ENCODE assay signal across 29 cellular contexts in genomic region chr7:94350729-94351128, GRCh38. TPM values are rescaled to one million over a fixed set of nuclear protein-coding genes. Genes with fewer than 3 reads are reported as not detected.
DNase-seq lines count a peak whose midpoint lies in the region; ATAC-seq and TF ChIP-seq lines count a peak whose summit lies in the region.
"Had no signal": no experiment of that assay in that cellular context is flagged by ENCODE, and none has a peak within 500 bp of the region (broad histone marks: within the 10 kb centered on the region; RNA-seq: fewer than 3 reads in every experiment).

No MANE protein-coding gene starts in this region.

- ATAC-seq in body of pancreas: no peak
- no peak for ATAC-seq in GM21723 (IDR thresholded peaks at IDR 0.05; ENCODE audit: unreplicated experiment)
- ATAC-seq: HCT116, left lung, T-cell had no signal

- intact Hi-C loops in body of pancreas (cut with DNase I): no loop called here

- H3K27me3 ChIP-seq in body of pancreas: no peaks in the 10 kb centered on the region
- H3K27me3 ChIP-seq: BLaER1, left lung, neural progenitor cell, SJCRH30, upper lobe of left lung had no signal

- no peaks in the 10 kb centered on the region for H3K9me3 ChIP-seq in body of pancreas
- H3K9me3 ChIP-seq: BLaER1, left lung, SJCRH30, upper lobe of left lung had no signal

- no peak for TF ChIP-seq POLR2A in body of pancreas (IDR thresholded peaks at IDR 0.05)

- peak; percentile 97 for DNase-seq in DMS53 treated with DMSO at 0.1 percent for 48 hours (lab: John Stamatoyannopoulos, UW; ENCODE audit: unreplicated experiment)
- DNase-seq in NCI-H146 (lab: John Stamatoyannopoulos, UW): peak; percentile 77
- DNase-seq in NCI-H748 (lab: John Stamatoyannopoulos, UW; ENCODE audit: unreplicated experiment): peak; percentile 93
- no peak for DNase-seq in hepatic stellate cell (ENCODE audit: low spot score)
- DNase-seq in body of pancreas: no peak
- DNase-seq: activated CD4-positive, alpha-beta T cell treated with anti-CD3 and anti-CD28 coated beads, Interleukin-2, amount 10 ng/mL, durations not matched to agents 7 days and 5 days; activated effector memory CD4-positive, alpha-beta T cell treated with anti-CD3 and anti-CD28 coated beads, Interleukin-2, amount 50 U/mL, for 16 hours; activated naive CD8-positive, alpha-beta T cell treated with anti-CD3 and anti-CD28 coated beads for 36 hours; activated T-cell treated with anti-CD3 and anti-CD28 coated beads, Interleukin-2, amount 50 U/mL, for 24 hours; anterior cingulate cortex; DMS79 treated with DMSO at 0.1 percent for 48 hours; GDM1; left lung; NCI-H2107; SJCRH30; stimulated activated naive CD4-positive, alpha-beta T cell; T-cell; upper lobe of left lung; WERI-Rb-1 had no signal

- H3K4me3 ChIP-seq in body of pancreas: no peak overlapping the region
- H3K4me3 ChIP-seq: BLaER1, left lung, neural progenitor cell, SJCRH30, skin epidermis, upper lobe of left lung had no signal

- no peaks in the 10 kb centered on the region for H3K9me3 Mint-ChIP-seq in nephron
- H3K9me3 Mint-ChIP-seq: activated CD4-positive, alpha-beta T cell treated with anti-CD3 and anti-CD28 coated beads, Interleukin-2, amount 10 ng/mL, durations not matched to agents 7 days and 5 days; activated naive CD8-positive, alpha-beta T cell treated with anti-CD3 and anti-CD28 coated beads for 36 hours; activated T-cell treated with anti-CD3 and anti-CD28 coated beads, Interleukin-2, amount 50 U/mL, for 24 hours; neural progenitor cell; T-cell had no signal

- 52 to 56% methylated on average over 1 of the region's 1 CpG for WGBS in body of pancreas, 2 donors

- no peaks in the 10 kb centered on the region for H3K36me3 ChIP-seq in body of pancreas (replicated peaks in 1 of 2; ENCODE audit: insufficient read depth in 1 of 2, low read depth in 2 of 2)
- H3K36me3 ChIP-seq: BLaER1, left lung, neural progenitor cell, SJCRH30, upper lobe of left lung, WERI-Rb-1 had no signal

- no peaks in the 10 kb centered on the region for H3K27me3 Mint-ChIP-seq in nephron (ENCODE audit: low read depth)

- H3K36me3 Mint-ChIP-seq in nephron (ENCODE audit: low read depth): peaks cover 4% of the 10 kb centered on the region
- H3K36me3 Mint-ChIP-seq: activated naive CD8-positive, alpha-beta T cell treated with anti-CD3 and anti-CD28 coated beads for 36 hours; IgD-negative memory B cell; neural progenitor cell; T-cell had no signal

- H3K4me1 Mint-ChIP-seq in nephron: peaks cover 77% of the 10 kb centered on the region
- H3K4me1 Mint-ChIP-seq: activated CD4-positive, alpha-beta T cell treated with anti-CD3 and anti-CD28 coated beads, Interleukin-2, amount 10 ng/mL, durations not matched to agents 7 days and 5 days; activated naive CD8-positive, alpha-beta T cell treated with anti-CD3 and anti-CD28 coated beads for 36 hours; T-cell had no signal

- H3K4me3 Mint-ChIP-seq in nephron: no peak overlapping the region
- H3K4me3 Mint-ChIP-seq: activated CD4-positive, alpha-beta T cell treated with anti-CD3 and anti-CD28 coated beads, Interleukin-2, amount 10 ng/mL, durations not matched to agents 7 days and 5 days; activated naive CD8-positive, alpha-beta T cell treated with anti-CD3 and anti-CD28 coated beads for 36 hours; activated T-cell treated with anti-CD3 and anti-CD28 coated beads, Interleukin-2, amount 50 U/mL, for 24 hours; memory B cell; neural progenitor cell; T-cell had no signal

- no peak overlapping the region for H3K27ac ChIP-seq in body of pancreas
- H3K27ac ChIP-seq: BLaER1, left lung, neural progenitor cell, parathyroid adenoma, SJCRH30, skin epidermis, upper lobe of left lung, WERI-Rb-1 had no signal

- H3K4me1 ChIP-seq in body of pancreas: no peaks in the 10 kb centered on the region
- H3K4me1 ChIP-seq: BLaER1, left lung, upper lobe of left lung had no signal

- peak overlapping the region; percentile 64 to 99 (median 70) for H3K27ac Mint-ChIP-seq in nephron
- H3K27ac Mint-ChIP-seq: activated CD4-positive, alpha-beta T cell treated with anti-CD3 and anti-CD28 coated beads, Interleukin-2, amount 10 ng/mL, durations not matched to agents 7 days and 5 days; activated naive CD8-positive, alpha-beta T cell treated with anti-CD3 and anti-CD28 coated beads for 36 hours; activated T-cell treated with anti-CD3 and anti-CD28 coated beads, Interleukin-2, amount 50 U/mL, for 24 hours; IgD-negative memory B cell; memory B cell; neural progenitor cell; T-cell had no signal

- TF ChIP-seq CTCF in nephron (IDR thresholded peaks at IDR 0.05; ENCODE audit: unreplicated experiment in 3 of 3) (no peak), body of pancreas (IDR thresholded peaks at IDR 0.05) (no peak)

RNA-seq across cellular contexts. Expression of gene COL1A2, which starts 44.0 kb away (rescaled TPM):
- 100 to 1,000 TPM in 1 of 2 donors, 10 to 100 TPM in 1; 54.0 to 107 TPM for total RNA-seq in body of pancreas
- total RNA-seq: NCI-H460 had no signal

Comparison
In these comparisons a context has a peak if more than half of its experiments do, and no peak if none do; other contexts are left out.
1. DNase-seq: peak in DMS53 treated with DMSO at 0.1 percent for 48 hours (single experiment), NCI-H146 (single experiment) and NCI-H748 (single experiment); none in hepatic stellate cell (single experiment) and body of pancreas (0 of 4).